In genomic region chr12:43307126-43307525, GRCh38 we compare ENCODE assay signal across 14 cellular contexts.
A peak's percentile ranks its signal among the peaks of the same experiment; 100 is the strongest.
DNase-seq lines count a peak whose midpoint lies in the region; ATAC-seq and TF ChIP-seq lines count a peak whose summit lies in the region.
"Had no signal": no experiment of that assay in that cellular context is flagged by ENCODE, and none has a peak within 500 bp of the region (broad histone marks: within the 10 kb centered on the region; RNA-seq: fewer than 3 reads in every experiment).

No MANE protein-coding gene starts in this region.

- peak overlapping the region; percentile 97 for H2BK120ac ChIP-seq in IMR-90 (ENCODE audit: low read depth, low read length)

- ATAC-seq in IMR-90 (ENCODE audit: low read depth), result no peak
- ATAC-seq in GM21526 (IDR thresholded peaks at IDR 0.05; ENCODE audit: low FRiP score, unreplicated experiment), result no peak
- ATAC-seq: HCT116 had no signal

- no peak overlapping the region for H3K27ac Mint-ChIP-seq in osteocyte (ENCODE audit: unreplicated experiment)
- H3K27ac Mint-ChIP-seq: CD4-positive, alpha-beta T cell; IgD-negative memory B cell had no signal

- H3K14ac ChIP-seq in IMR-90 (replicated peaks; ENCODE audit: low read depth, low read length), result peak overlapping the region; percentile 96

- H3K79me2 ChIP-seq in ACC112 (ENCODE audit: control insufficient read depth, insufficient read depth, low read length, unreplicated experiment), result no peaks in the 10 kb centered on the region

- CTCF ChIA-PET in IMR-90 (lab: Yijun Ruan, JAX), result no interaction called here

- H3K9me3 ChIP-seq in IMR-90 (ENCODE audit: control insufficient read depth, insufficient read depth, low read length) (no peaks in the 10 kb centered on the region), adrenal gland (replicated peaks in 1 of 3) (no peaks in the 10 kb centered on the region)
- H3K9me3 ChIP-seq: Caco-2 had no signal

- H2BK20ac ChIP-seq in IMR-90 (ENCODE audit: low read depth, low read length), result peak overlapping the region; percentile 83

- H3K36me3 ChIP-seq in ACC112 (ENCODE audit: insufficient read depth, low read length) (no peaks in the 10 kb centered on the region), IMR-90 (ENCODE audit: control insufficient read depth, insufficient read depth, low read length) (no peaks in the 10 kb centered on the region), adrenal gland (replicated peaks in 1 of 2) (no peaks in the 10 kb centered on the region)

- H3K4me3 ChIP-seq in ACC112 (ENCODE audit: low read depth, low read length) (no peak overlapping the region), IMR-90 (ENCODE audit: insufficient read depth, low read depth, low read length) (no peak overlapping the region), adrenal gland (no peak overlapping the region)

- no peak overlapping the region for H3K9ac ChIP-seq in IMR-90 (ENCODE audit: low read depth, low read length)

- TF ChIP-seq CTCF in IMR-90 (conservative IDR thresholded peaks at IDR 0.05; ENCODE audit: low read depth, low read length) (no peak), adrenal gland (IDR thresholded peaks at IDR 0.05) (no peak), osteocyte (IDR thresholded peaks at IDR 0.05) (no peak)

- H3K27me3 ChIP-seq in ACC112 (ENCODE audit: insufficient read depth, low read length) (no peaks in the 10 kb centered on the region), IMR-90 (ENCODE audit: control insufficient read depth, insufficient read depth, low read length) (no peaks in the 10 kb centered on the region), adrenal gland (no peaks in the 10 kb centered on the region)

- peak overlapping the region; percentile 98; the same call in 1 of the 2 replicates for H4K5ac ChIP-seq in IMR-90 (ENCODE audit: low read depth, low read length)

- peak overlapping the region; percentile 99; the same call in 1 of the 2 replicates for H3K18ac ChIP-seq in IMR-90 (ENCODE audit: low read depth, low read length)

- TF ChIP-seq POLR2A in IMR-90 (IDR thresholded peaks at IDR 0.05; ENCODE audit: low read depth, low read length) (no peak), adrenal gland (IDR thresholded peaks at IDR 0.05) (no peak)

- BruUV-seq in IMR-90 (replicated peaks; lab: Mats Ljungman, UMichigan), result no TSS peak

- H3K23ac ChIP-seq in IMR-90 (ENCODE audit: low read depth, low read length), result peak overlapping the region; percentile 81; the same call in 1 of the 2 replicates

- peak overlapping the region; percentile 98 for H2AK5ac ChIP-seq in IMR-90 (ENCODE audit: low read depth, low read length)

- H4K91ac ChIP-seq in IMR-90 (ENCODE audit: insufficient read depth, low read depth, low read length), result peak overlapping the region; percentile 92

- H3K4ac ChIP-seq in IMR-90 (ENCODE audit: low read depth, low read length), result peak overlapping the region; percentile 96

- H3K9me1 ChIP-seq in IMR-90 (ENCODE audit: insufficient read depth, low read length), result peaks cover 5% of the 10 kb centered on the region; the same call in 1 of the 2 replicates

- dilution Hi-C loops in IMR-90 (cut with HindIII; ENCODE audit: low sequenced_read_pairs, unreplicated experiment), result no loop called here

- H3K56ac ChIP-seq in IMR-90 (ENCODE audit: extremely low read depth, insufficient read depth, low read length), result peak overlapping the region; percentile 73; the same call in 1 of the 2 replicates

- no peak overlapping the region for H3K4me3 Mint-ChIP-seq in osteocyte (ENCODE audit: unreplicated experiment)
- H3K4me3 Mint-ChIP-seq: CD4-positive, alpha-beta T cell; IgD-negative memory B cell had no signal

- no peak for TF ChIP-seq RAD21 in IMR-90 (IDR thresholded peaks at IDR 0.05; ENCODE audit: low read length)

- DNase-seq in IMR-90 (no peak), epithelial cell of prostate (ENCODE audit: low read depth, low spot score) (no peak), adrenal gland (no peak), osteocyte (ENCODE audit: extremely low spot score, unreplicated experiment) (no peak)
- DNase-seq: AML-193; Caco-2; CD4-positive, alpha-beta T cell; GOT3; H7 had no signal

- H3K27ac ChIP-seq in ACC112 (ENCODE audit: low read depth, low read length), result peak overlapping the region; percentile 76; the same call in 1 of the 2 replicates
- H3K27ac ChIP-seq in IMR-90 (ENCODE audit: insufficient read depth, low read length), result peak overlapping the region; percentile 46
- peak overlapping the region; percentile 74 for H3K27ac ChIP-seq in epithelial cell of prostate
- H3K27ac ChIP-seq in adrenal gland, result no peak overlapping the region
- H3K27ac ChIP-seq: C4-2B had no signal

- in situ Hi-C loops in IMR-90 (cut with MboI; ENCODE audit: low sequenced_read_pairs), result no loop called here

- intact Hi-C loops in IMR-90 (cut with micrococcal nuclease), result no loop called here
- intact Hi-C loops in adrenal gland (cut with DNase I), result no loop called here

- POLR2A ChIA-PET in IMR-90 (lab: Charles Lee; ENCODE audit: unreplicated experiment), result no interaction called here

- no peaks in the 10 kb centered on the region; a peak in 1 of 4 replicates for H3K79me1 ChIP-seq in IMR-90 (ENCODE audit: low read depth in 1 of 2, low read length in 2 of 2)

- H2AFZ ChIP-seq in ACC112 (ENCODE audit: low read length, unreplicated experiment) (no peak overlapping the region), IMR-90 (replicated peaks; ENCODE audit: low read length, poor library complexity) (no peak overlapping the region)

- peak overlapping the region; percentile 89 for H2BK15ac ChIP-seq in IMR-90 (ENCODE audit: low read depth, low read length)

- H4K8ac ChIP-seq in IMR-90 (ENCODE audit: low read depth in 2 of 2, low read length in 2 of 2), result peak overlapping the region; percentile 91 to 94

- peak overlapping the region; percentile 97 for H2BK5ac ChIP-seq in IMR-90 (ENCODE audit: low read depth, low read length, poor library complexity, severe bottlenecking)

- H3K4me2 ChIP-seq in IMR-90 (ENCODE audit: low read depth, low read length), result no peak overlapping the region

- H3K4me1 ChIP-seq in ACC112 (ENCODE audit: control insufficient read depth, insufficient read depth, low read length, unreplicated experiment), result peaks cover 18% of the 10 kb centered on the region
- H3K4me1 ChIP-seq in IMR-90 (ENCODE audit: control insufficient read depth, insufficient read depth, low read length), result peaks cover 24% of the 10 kb centered on the region
- H3K4me1 ChIP-seq in adrenal gland (replicated peaks in 1 of 2), result no peaks in the 10 kb centered on the region
- H3K4me1 ChIP-seq: Caco-2 had no signal

- no peaks in the 10 kb centered on the region for H3K27me3 Mint-ChIP-seq in osteocyte (ENCODE audit: unreplicated experiment)
- H3K27me3 Mint-ChIP-seq: CD4-positive, alpha-beta T cell; IgD-negative memory B cell had no signal

- H2AK9ac ChIP-seq in IMR-90 (replicated peaks; ENCODE audit: low read depth, low read length, poor library complexity), result peak overlapping the region; percentile 88

- H3K36me3 Mint-ChIP-seq in osteocyte (ENCODE audit: unreplicated experiment), result no peaks in the 10 kb centered on the region
- H3K36me3 Mint-ChIP-seq: IgD-negative memory B cell had no signal

- peaks cover 10% of the 10 kb centered on the region for H3K4me1 Mint-ChIP-seq in osteocyte (ENCODE audit: unreplicated experiment)

- H3K9me3 Mint-ChIP-seq in osteocyte (ENCODE audit: unreplicated experiment), result peaks cover 4% of the 10 kb centered on the region

- H4K20me1 ChIP-seq in IMR-90 (ENCODE audit: insufficient read depth, low read length), result no peaks in the 10 kb centered on the region

- WGBS in IMR-90 (ENCODE audit: extremely low coverage in 2 of 2, insufficient read length in 1 of 2), 2 experiments, result no CpG with 5 or more reads among the region's 2 CpGs
- 84 to 98% (median 92%) methylated on average over 2 of the region's 2 CpGs for WGBS in adrenal gland, 4 donors

TF ChIP-seq in IMR-90, 13 proteins besides CTCF, POLR2A, EP300 and RAD21:
- TF ChIP-seq CHD1 (IDR thresholded peaks at IDR 0.05; ENCODE audit: low read depth, low read length) (no peak), BHLHE40 (IDR thresholded peaks at IDR 0.05; ENCODE audit: low read depth, low read length) (no peak)

Comparison
In these comparisons a context has a peak if more than half of its experiments do, and no peak if none do; other contexts are left out.
1. H3K27ac ChIP-seq: peak in ACC112 (single experiment), IMR-90 (single experiment) and epithelial cell of prostate (single experiment); none in adrenal gland (0 of 5).